17 cellular contexts compared by ENCODE assay signal in the genomic region with DNA sequence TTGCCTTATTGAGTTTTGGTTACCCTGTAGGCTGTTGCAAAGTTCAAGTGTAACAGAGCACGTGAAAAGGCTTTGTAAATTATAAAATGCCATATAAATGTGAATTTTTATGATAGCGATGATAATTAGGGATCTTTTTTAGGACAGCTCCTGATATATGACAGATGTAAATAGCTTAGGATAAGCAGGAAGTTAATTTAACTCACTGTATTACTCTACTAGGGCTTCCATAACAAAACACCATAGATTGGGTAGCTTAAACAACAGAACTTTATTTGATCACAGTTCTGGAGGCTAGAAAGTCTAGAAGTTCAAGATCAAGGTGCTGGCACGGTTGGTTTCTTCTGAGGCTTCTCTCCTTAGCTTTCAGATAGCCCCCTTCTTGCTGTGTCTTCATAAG. TPM values are rescaled to one million over a fixed set of nuclear protein-coding genes. Genes with fewer than 3 reads are reported as not detected.
A peak's percentile ranks its signal among the peaks of the same experiment; 100 is the strongest.
DNase-seq lines count a peak whose midpoint lies in the region; ATAC-seq lines count a peak whose summit lies in the region.
"Had no signal": no experiment of that assay in that cellular context is flagged by ENCODE, and none has a peak within 500 bp of the region (broad histone marks: within the 10 kb centered on the region; RNA-seq: fewer than 3 reads in every experiment).

No MANE protein-coding gene starts in this region.

- H4K91ac ChIP-seq in mesenchymal stem cell (ENCODE audit: low read length) = no peak overlapping the region

- CTCF ChIA-PET in activated CD4-positive, alpha-beta T cell treated with anti-CD3 and anti-CD28 coated beads, Interleukin-2, amount 10 ng/mL, durations not matched to agents 7 days and 5 days (lab: Charles Lee) = interaction anchor here (0.7 to 1.3 kb wide), 3 partner anchors 11 to 82 kb away, joined by 3 to 4 read pairs (median 3); no protein-coding TSS in a partner anchor
- CTCF ChIA-PET in CD8-positive, alpha-beta memory T cell (lab: Charles Lee) = interaction anchor here (1.2 kb wide), 2 partner anchors 278 to 281 kb away, joined by 3 to 4 read pairs; no protein-coding TSS in a partner anchor
- CTCF ChIA-PET in naive thymus-derived CD4-positive, alpha-beta T cell (lab: Charles Lee) = interaction anchor here (0.7 to 1.5 kb wide), 4 partner anchors 9 to 18 kb away, joined by 3 to 9 read pairs (median 5); a partner anchor contains a TSS

- H3K36me3 ChIP-seq in CD8-positive, alpha-beta memory T cell (ENCODE audit: insufficient read depth, low read length) = no peaks in the 10 kb centered on the region
- no peaks in the 10 kb centered on the region for H3K36me3 ChIP-seq in naive thymus-derived CD4-positive, alpha-beta T cell (ENCODE audit: control insufficient read depth in 2 of 3, insufficient read depth in 3 of 3, low read length in 3 of 3)
- H3K36me3 ChIP-seq in mesenchymal stem cell (ENCODE audit: control insufficient read depth in 1 of 2, insufficient read depth in 2 of 2, low read depth in 1 of 2, low read length in 2 of 2) = no peaks in the 10 kb centered on the region

- H2BK15ac ChIP-seq in mesenchymal stem cell (ENCODE audit: low read depth, poor library complexity, severe bottlenecking) = no peak overlapping the region

- no peaks in the 10 kb centered on the region for H3K27me3 ChIP-seq in CD8-positive, alpha-beta memory T cell (ENCODE audit: insufficient read depth, low read length, poor library complexity, severe bottlenecking)
- no peaks in the 10 kb centered on the region for H3K27me3 ChIP-seq in naive thymus-derived CD4-positive, alpha-beta T cell (ENCODE audit: control insufficient read depth in 2 of 2, insufficient read depth in 2 of 2, low read length in 2 of 2)
- H3K27me3 ChIP-seq in mesenchymal stem cell (ENCODE audit: control insufficient read depth in 1 of 2, insufficient read depth in 1 of 2, low read length in 2 of 2) = no peaks in the 10 kb centered on the region

- H4K8ac ChIP-seq in mesenchymal stem cell (ENCODE audit: low read length) = no peak overlapping the region

- 77% methylated on average over 3 of the region's 3 CpGs for WGBS in mesenchymal stem cell

- ATAC-seq in T-helper 17 cell = no peak
- no peak for ATAC-seq in naive thymus-derived CD4-positive, alpha-beta T cell
- ATAC-seq: activated CD4-positive, CD25-positive, alpha-beta regulatory T cell treated with anti-CD3 and anti-CD28 coated beads, Interleukin-2, amount 50 U/mL, for 24 hours; activated T-cell treated with anti-CD3 and anti-CD28 coated beads, Interleukin-2, amount 50 U/mL, for 72 hours had no signal

- H3K36me3 Mint-ChIP-seq in activated CD4-positive, alpha-beta T cell treated with anti-CD3 and anti-CD28 coated beads, Interleukin-2, amount 10 ng/mL, durations not matched to agents 24 days and 14 days (ENCODE audit: low read depth) = peaks cover 54% of the 10 kb centered on the region
- peaks cover 61% of the 10 kb centered on the region for H3K36me3 Mint-ChIP-seq in activated CD4-positive, alpha-beta T cell treated with anti-CD3 and anti-CD28 coated beads, Interleukin-2, amount 10 ng/mL, durations not matched to agents 7 days and 5 days (ENCODE audit: low read depth)
- H3K36me3 Mint-ChIP-seq in CD8-positive, alpha-beta memory T cell = peaks cover 4 to 5% (median 5%) of the 10 kb centered on the region in 3 donors
- H3K36me3 Mint-ChIP-seq in T-helper 17 cell (ENCODE audit: low read depth) = peaks cover 2% of the 10 kb centered on the region
- peaks cover 0 to 70% (median 7%) of the 10 kb centered on the region in 5 donors for H3K36me3 Mint-ChIP-seq in naive thymus-derived CD4-positive, alpha-beta T cell
- H3K36me3 Mint-ChIP-seq: type B pancreatic cell had no signal

- no peak overlapping the region for H3K9ac ChIP-seq in mesenchymal stem cell (ENCODE audit: low read length)

- no peak overlapping the region for H3K4me3 ChIP-seq in CD8-positive, alpha-beta memory T cell (ENCODE audit: low read length)
- no peak overlapping the region for H3K4me3 ChIP-seq in naive thymus-derived CD4-positive, alpha-beta T cell (ENCODE audit: low read length)
- H3K4me3 ChIP-seq in mesenchymal stem cell (ENCODE audit: insufficient read depth in 1 of 2, low read depth in 1 of 2, low read length in 2 of 2) = no peak overlapping the region
- H3K4me3 ChIP-seq: PC-9 had no signal

- no peaks in the 10 kb centered on the region for H3K9me3 ChIP-seq in CD8-positive, alpha-beta memory T cell (ENCODE audit: low read length)
- H3K9me3 ChIP-seq in T-helper 17 cell (ENCODE audit: control insufficient read depth, low read length, poor library complexity, severe bottlenecking) = no peaks in the 10 kb centered on the region
- no peaks in the 10 kb centered on the region for H3K9me3 ChIP-seq in naive thymus-derived CD4-positive, alpha-beta T cell (ENCODE audit: control insufficient read depth in 2 of 3, low read length in 3 of 3)
- H3K9me3 ChIP-seq in mesenchymal stem cell (ENCODE audit: control insufficient read depth, low read length) = no peaks in the 10 kb centered on the region

- peaks cover 38% of the 10 kb centered on the region for H3K4me1 Mint-ChIP-seq in activated CD4-positive, alpha-beta T cell treated with anti-CD3 and anti-CD28 coated beads, Interleukin-2, amount 10 ng/mL, durations not matched to agents 24 days and 14 days
- peaks cover 52% of the 10 kb centered on the region for H3K4me1 Mint-ChIP-seq in activated CD4-positive, alpha-beta T cell treated with anti-CD3 and anti-CD28 coated beads, Interleukin-2, amount 10 ng/mL, durations not matched to agents 7 days and 5 days
- peaks cover 36 to 60% (median 49%) of the 10 kb centered on the region in 3 donors for H3K4me1 Mint-ChIP-seq in CD8-positive, alpha-beta memory T cell
- H3K4me1 Mint-ChIP-seq in T-helper 17 cell = peaks cover 14% of the 10 kb centered on the region
- H3K4me1 Mint-ChIP-seq in naive thymus-derived CD4-positive, alpha-beta T cell = peaks cover 22 to 66% (median 58%) of the 10 kb centered on the region in 7 donors

- POLR2A ChIA-PET in activated CD4-positive, alpha-beta T cell treated with anti-CD3 and anti-CD28 coated beads, Interleukin-2, amount 10 ng/mL, durations not matched to agents 7 days and 5 days (lab: Charles Lee) = no interaction called here
- POLR2A ChIA-PET in CD8-positive, alpha-beta memory T cell (lab: Charles Lee) = no interaction called here
- POLR2A ChIA-PET in naive thymus-derived CD4-positive, alpha-beta T cell (lab: Charles Lee) = interaction anchor here (0.5 to 3.5 kb wide), 12 partner anchors 9 to 246 kb away, joined by 3 to 15 read pairs (median 4); a partner anchor contains a TSS

- no peak overlapping the region for H3K4ac ChIP-seq in mesenchymal stem cell (ENCODE audit: low read depth in 1 of 2, low read length in 2 of 2)

- H3K27ac ChIP-seq in CD8-positive, alpha-beta memory T cell (ENCODE audit: low read depth, low read length) = no peak overlapping the region
- H3K27ac ChIP-seq in naive thymus-derived CD4-positive, alpha-beta T cell (ENCODE audit: low read depth, low read length) = no peak overlapping the region
- no peak overlapping the region for H3K27ac ChIP-seq in mesenchymal stem cell (ENCODE audit: low read length, poor library complexity, severe bottlenecking)
- H3K27ac ChIP-seq: PC-9 had no signal

- peaks cover 26% of the 10 kb centered on the region for H3K4me1 ChIP-seq in CD8-positive, alpha-beta memory T cell (ENCODE audit: insufficient read depth, low read length)
- H3K4me1 ChIP-seq in naive thymus-derived CD4-positive, alpha-beta T cell (ENCODE audit: control insufficient read depth in 2 of 2, insufficient read depth in 2 of 2, low read length in 2 of 2) = peaks cover 4 to 27% of the 10 kb centered on the region in 2 donors
- no peaks in the 10 kb centered on the region for H3K4me1 ChIP-seq in mesenchymal stem cell (ENCODE audit: control insufficient read depth, insufficient read depth, low read depth, low read length)

- H2BK120ac ChIP-seq in mesenchymal stem cell (ENCODE audit: low read depth, low read length) = no peak overlapping the region

- H2AK5ac ChIP-seq in mesenchymal stem cell (ENCODE audit: low read length, severe bottlenecking) = no peak overlapping the region

- H2AFZ ChIP-seq in mesenchymal stem cell (ENCODE audit: low read depth, low read length) = no peak overlapping the region
- H2AFZ ChIP-seq: PC-9 had no signal

- H3K23ac ChIP-seq in mesenchymal stem cell (ENCODE audit: low read length in 2 of 2) = no peak overlapping the region

- intact Hi-C loops in activated CD4-positive, alpha-beta T cell treated with anti-CD3 and anti-CD28 coated beads, Interleukin-2, amount 10 ng/mL, durations not matched to agents 24 days and 14 days (cut with micrococcal nuclease) = no loop called here
- intact Hi-C loops in naive thymus-derived CD4-positive, alpha-beta T cell (cut with micrococcal nuclease) = loop anchor here in 1 of 2 donors (2.0 kb wide), 1 partner anchor 14 kb away; no protein-coding TSS in a partner anchor

- H3K9me3 Mint-ChIP-seq in activated CD4-positive, alpha-beta T cell treated with anti-CD3 and anti-CD28 coated beads, Interleukin-2, amount 10 ng/mL, durations not matched to agents 24 days and 14 days = peaks cover 3% of the 10 kb centered on the region
- H3K9me3 Mint-ChIP-seq in activated CD4-positive, alpha-beta T cell treated with anti-CD3 and anti-CD28 coated beads, Interleukin-2, amount 10 ng/mL, durations not matched to agents 7 days and 5 days = peaks cover 21% of the 10 kb centered on the region
- H3K9me3 Mint-ChIP-seq in CD8-positive, alpha-beta memory T cell = peaks cover 0 to 6% (median 3%) of the 10 kb centered on the region in 5 donors
- peaks cover 0 to 17% (median 7%) of the 10 kb centered on the region in 11 donors for H3K9me3 Mint-ChIP-seq in naive thymus-derived CD4-positive, alpha-beta T cell

- H3K27ac Mint-ChIP-seq in activated CD4-positive, alpha-beta T cell treated with anti-CD3 and anti-CD28 coated beads, Interleukin-2, amount 10 ng/mL, durations not matched to agents 24 days and 14 days = no peak overlapping the region
- no peak overlapping the region for H3K27ac Mint-ChIP-seq in activated CD4-positive, alpha-beta T cell treated with anti-CD3 and anti-CD28 coated beads, Interleukin-2, amount 10 ng/mL, durations not matched to agents 7 days and 5 days
- H3K27ac Mint-ChIP-seq in CD8-positive, alpha-beta memory T cell = peak overlapping the region in 7 of 8 donors; percentile 34 to 78 (median 51)
- H3K27ac Mint-ChIP-seq in T-helper 17 cell = peak overlapping the region; percentile 5
- peak overlapping the region; percentile 42 to 87 (median 71) for H3K27ac Mint-ChIP-seq in naive thymus-derived CD4-positive, alpha-beta T cell
- H3K27ac Mint-ChIP-seq: activated T-cell treated with anti-CD3 and anti-CD28 coated beads, Interleukin-2, amount 50 U/mL, for 72 hours; type B pancreatic cell had no signal

- no peak overlapping the region for H3K4me2 ChIP-seq in mesenchymal stem cell (ENCODE audit: low read length, poor library complexity, severe bottlenecking)
- H3K4me2 ChIP-seq: PC-9 had no signal

- DNase-seq in activated CD4-positive, alpha-beta T cell treated with anti-CD3 and anti-CD28 coated beads, Interleukin-2, amount 10 ng/mL, durations not matched to agents 24 days and 14 days = no peak
- DNase-seq in activated CD4-positive, alpha-beta T cell treated with anti-CD3 and anti-CD28 coated beads, Interleukin-2, amount 10 ng/mL, durations not matched to agents 7 days and 5 days = no peak
- DNase-seq in CD8-positive, alpha-beta memory T cell = no peak
- DNase-seq in T-helper 17 cell (no peak), LoVo (ENCODE audit: low spot score) (no peak), mesenchymal stem cell (no peak), HPDE6-E6E7 (ENCODE audit: extremely low spot score) (no peak)
- no peak for DNase-seq in naive thymus-derived CD4-positive, alpha-beta T cell
- DNase-seq: activated T-cell treated with anti-CD3 and anti-CD28 coated beads, Interleukin-2, amount 50 U/mL, for 72 hours; glutamatergic neuron; NCI-H1092 treated with DMSO at 0.1 percent for 48 hours; NCI-H2029 treated with DMSO at 0.1 percent for 48 hours; occipital lobe; PC-9; Right ventricle myocardium superior had no signal

- H2BK5ac ChIP-seq in mesenchymal stem cell (ENCODE audit: low read depth, low read length, poor library complexity, severe bottlenecking) = no peak overlapping the region

- no peak overlapping the region for H2BK12ac ChIP-seq in mesenchymal stem cell (ENCODE audit: low read length in 2 of 2)

- H3K27me3 Mint-ChIP-seq in activated CD4-positive, alpha-beta T cell treated with anti-CD3 and anti-CD28 coated beads, Interleukin-2, amount 10 ng/mL, durations not matched to agents 24 days and 14 days = no peaks in the 10 kb centered on the region
- H3K27me3 Mint-ChIP-seq in activated CD4-positive, alpha-beta T cell treated with anti-CD3 and anti-CD28 coated beads, Interleukin-2, amount 10 ng/mL, durations not matched to agents 7 days and 5 days = no peaks in the 10 kb centered on the region
- H3K27me3 Mint-ChIP-seq in CD8-positive, alpha-beta memory T cell = no peaks in the 10 kb centered on the region
- H3K27me3 Mint-ChIP-seq in T-helper 17 cell = no peaks in the 10 kb centered on the region
- no peaks in the 10 kb centered on the region for H3K27me3 Mint-ChIP-seq in naive thymus-derived CD4-positive, alpha-beta T cell
- H3K27me3 Mint-ChIP-seq: type B pancreatic cell had no signal

- H3K4me3 Mint-ChIP-seq in activated CD4-positive, alpha-beta T cell treated with anti-CD3 and anti-CD28 coated beads, Interleukin-2, amount 10 ng/mL, durations not matched to agents 24 days and 14 days = peak overlapping the region; percentile 1
- H3K4me3 Mint-ChIP-seq in activated CD4-positive, alpha-beta T cell treated with anti-CD3 and anti-CD28 coated beads, Interleukin-2, amount 10 ng/mL, durations not matched to agents 7 days and 5 days = no peak overlapping the region
- peak overlapping the region in 1 of 7 donors; percentile 6 for H3K4me3 Mint-ChIP-seq in CD8-positive, alpha-beta memory T cell
- no peak overlapping the region for H3K4me3 Mint-ChIP-seq in T-helper 17 cell
- peak overlapping the region in 9 of 10 donors; percentile 21 to 75 (median 50) for H3K4me3 Mint-ChIP-seq in naive thymus-derived CD4-positive, alpha-beta T cell
- H3K4me3 Mint-ChIP-seq: activated T-cell treated with anti-CD3 and anti-CD28 coated beads, Interleukin-2, amount 50 U/mL, for 72 hours; type B pancreatic cell had no signal

- H3K14ac ChIP-seq in mesenchymal stem cell (ENCODE audit: low read length in 2 of 2) = no peak overlapping the region

- no peak overlapping the region for H3K18ac ChIP-seq in mesenchymal stem cell (ENCODE audit: low read depth in 1 of 2, low read length in 2 of 2)

- H3K79me1 ChIP-seq in mesenchymal stem cell (replicated peaks; ENCODE audit: low read length, poor library complexity, severe bottlenecking) = no peaks in the 10 kb centered on the region

RNA-seq across cellular contexts. Expression of a gene that starts 17.0 kb away (rescaled TPM):
- total RNA-seq in activated CD4-positive, alpha-beta T cell treated with anti-CD3 and anti-CD28 coated beads, Interleukin-2, amount 10 ng/mL, durations not matched to agents 24 days and 14 days = 49.3 and 52.8 TPM in 2 replicates
- total RNA-seq in activated CD4-positive, alpha-beta T cell treated with anti-CD3 and anti-CD28 coated beads, Interleukin-2, amount 10 ng/mL, durations not matched to agents 7 days and 5 days = 100 to 1,000 TPM in 1 of 2 experiments, 10 to 100 TPM in 1; 96.6 to 101 TPM
- total RNA-seq in CD8-positive, alpha-beta memory T cell = 10 to 100 TPM; 47.0 to 47.2 TPM
- 39.8 TPM for polyA plus RNA-seq in CD8-positive, alpha-beta memory T cell
- 10 to 100 TPM; 68.9 to 90.4 TPM for total RNA-seq in T-helper 17 cell
- total RNA-seq in naive thymus-derived CD4-positive, alpha-beta T cell = 100 to 1,000 TPM in 4 of 5 experiments, 10 to 100 TPM in 1; 79.6 to 268 (median 151) TPM
- 10 to 100 TPM; 49.7 to 81.2 TPM for polyA plus RNA-seq in naive thymus-derived CD4-positive, alpha-beta T cell
- 1.6 TPM for polyA plus RNA-seq in mesenchymal stem cell (2013, experiment 1 of 2)
- polyA plus RNA-seq in mesenchymal stem cell (2013, experiment 2 of 2) = 1.8 TPM
- total RNA-seq: PC-9 had no signal

Comparison
In these comparisons a context has a peak if more than half of its experiments do, and no peak if none do; other contexts are left out.
1. H3K4me3 Mint-ChIP-seq: peak in activated CD4-positive, alpha-beta T cell treated with anti-CD3 and anti-CD28 coated beads, Interleukin-2, amount 10 ng/mL, durations not matched to agents 24 days and 14 days (single experiment) and naive thymus-derived CD4-positive, alpha-beta T cell (9 of 10); none in activated CD4-positive, alpha-beta T cell treated with anti-CD3 and anti-CD28 coated beads, Interleukin-2, amount 10 ng/mL, durations not matched to agents 7 days and 5 days (single experiment) and T-helper 17 cell (single experiment).
2. H3K27ac Mint-ChIP-seq: peak in CD8-positive, alpha-beta memory T cell (7 of 8), T-helper 17 cell (single experiment) and naive thymus-derived CD4-positive, alpha-beta T cell (9 of 9); none in activated CD4-positive, alpha-beta T cell treated with anti-CD3 and anti-CD28 coated beads, Interleukin-2, amount 10 ng/mL, durations not matched to agents 24 days and 14 days (single experiment) and activated CD4-positive, alpha-beta T cell treated with anti-CD3 and anti-CD28 coated beads, Interleukin-2, amount 10 ng/mL, durations not matched to agents 7 days and 5 days (single experiment).